ENCODE assay signal across 12 cellular contexts in the genomic region with DNA sequence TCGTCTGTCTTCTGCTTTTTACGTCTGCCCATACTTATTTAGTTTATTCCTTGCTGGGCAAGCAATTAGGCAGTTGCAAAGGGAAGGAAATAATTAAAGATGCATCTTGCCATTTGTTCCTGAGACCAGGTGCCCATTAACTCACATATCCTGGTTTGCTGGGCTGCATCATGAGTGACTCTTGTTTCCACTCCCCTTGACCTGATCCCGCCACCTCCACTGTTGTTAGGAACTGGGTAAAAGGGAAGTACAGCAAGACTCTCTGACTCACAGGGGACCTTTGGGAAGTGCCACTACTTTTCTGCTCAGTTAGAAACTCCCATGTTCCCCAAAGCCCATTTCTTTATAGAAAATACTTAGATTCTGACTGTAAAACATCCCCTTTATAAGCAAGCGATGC.
DNase-seq lines count a peak whose midpoint lies in the region; ATAC-seq, FAIRE-seq and TF ChIP-seq lines count a peak whose summit lies in the region.
"Had no signal": no experiment of that assay in that cellular context is flagged by ENCODE, and none has a peak within 500 bp of the region (broad histone marks: within the 10 kb centered on the region; RNA-seq: fewer than 3 reads in every experiment).

No MANE protein-coding gene starts in this region.

- H3K4me1 ChIP-seq in muscle layer of duodenum (ENCODE audit: control insufficient read depth in 1 of 2, insufficient read depth in 2 of 2, low read length in 2 of 2): peaks cover 24 to 26% of the 10 kb centered on the region in 2 donors
- H3K4me1 ChIP-seq: testis had no signal

- H3K9me3 ChIP-seq in AG04450 (ENCODE audit: control insufficient read depth, insufficient read depth, low read length) (no peaks in the 10 kb centered on the region), muscle layer of duodenum (ENCODE audit: control insufficient read depth in 1 of 2, low read length in 2 of 2) (peaks cover 0 to 2% of the 10 kb centered on the region in 2 donors)
- H3K9me3 ChIP-seq: testis had no signal

- no peak for FAIRE-seq in HTR-8/SVneo (lab: Jason Lieb, UNC)

- TF ChIP-seq CTCF in AG04450 (IDR thresholded peaks at IDR 0.05; ENCODE audit: low read depth, low read length) (no peak), epithelial cell of esophagus (IDR thresholded peaks at IDR 0.05; ENCODE audit: insufficient read depth, low read depth, low read length, missing control alignments) (no peak)

- peaks cover 40 to 55% of the 10 kb centered on the region in 2 donors for H3K36me3 ChIP-seq in muscle layer of duodenum (ENCODE audit: control insufficient read depth in 1 of 2, insufficient read depth in 2 of 2, low read length in 2 of 2)

- POLR2A ChIA-PET in AG04450 (lab: Yijun Ruan, JAX): no interaction called here

- ATAC-seq in HG03457 (IDR thresholded peaks at IDR 0.05; ENCODE audit: unreplicated experiment) (no peak), GM21515 (IDR thresholded peaks at IDR 0.05; ENCODE audit: unreplicated experiment) (no peak)

- DNase-seq in AG04450 (ENCODE audit: low read depth, low spot score): no peak
- peak; percentile 80 for DNase-seq in MV-4-11 (lab: John Stamatoyannopoulos, UW)
- DNase-seq in epithelial cell of esophagus (ENCODE audit: low read depth): peak; percentile 57
- no peak for DNase-seq in H4 (ENCODE audit: low spot score)
- no peak for DNase-seq in HTR-8/SVneo (ENCODE audit: insufficient read length, low spot score)
- DNase-seq: activated naive CD4-positive, alpha-beta T cell treated with anti-CD3 and anti-CD28 coated beads for 36 hours; CD4-positive, CD25-positive, alpha-beta regulatory T cell; T-helper 9 cell; testis had no signal

- H3K4me3 ChIP-seq in AG04450 (ENCODE audit: low read depth, low read length) (no peak overlapping the region), epithelial cell of esophagus (ENCODE audit: low read length) (no peak overlapping the region), muscle layer of duodenum (ENCODE audit: low read depth in 1 of 2, low read length in 2 of 2) (no peak overlapping the region)
- H3K4me3 ChIP-seq: testis had no signal

- CTCF ChIA-PET in AG04450 (lab: Charles Lee): no interaction called here

- H3K27ac ChIP-seq in AG04450 (ENCODE audit: low read depth, low read length) (peak overlapping the region; percentile 62), muscle layer of duodenum (ENCODE audit: low read length) (peak overlapping the region; percentile 77)

- H3K27me3 ChIP-seq in AG04450 (ENCODE audit: control insufficient read depth, insufficient read depth, low read length) (no peaks in the 10 kb centered on the region), muscle layer of duodenum (ENCODE audit: low read depth, low read length) (no peaks in the 10 kb centered on the region)
- H3K27me3 ChIP-seq: testis had no signal

Comparison
In these comparisons a context has a peak if more than half of its experiments do, and no peak if none do; other contexts are left out.
1. DNase-seq: peak in MV-4-11 (single experiment) and epithelial cell of esophagus (single experiment); none in AG04450 (single experiment), H4 (single experiment) and HTR-8/SVneo (single experiment).